In the genomic region with DNA sequence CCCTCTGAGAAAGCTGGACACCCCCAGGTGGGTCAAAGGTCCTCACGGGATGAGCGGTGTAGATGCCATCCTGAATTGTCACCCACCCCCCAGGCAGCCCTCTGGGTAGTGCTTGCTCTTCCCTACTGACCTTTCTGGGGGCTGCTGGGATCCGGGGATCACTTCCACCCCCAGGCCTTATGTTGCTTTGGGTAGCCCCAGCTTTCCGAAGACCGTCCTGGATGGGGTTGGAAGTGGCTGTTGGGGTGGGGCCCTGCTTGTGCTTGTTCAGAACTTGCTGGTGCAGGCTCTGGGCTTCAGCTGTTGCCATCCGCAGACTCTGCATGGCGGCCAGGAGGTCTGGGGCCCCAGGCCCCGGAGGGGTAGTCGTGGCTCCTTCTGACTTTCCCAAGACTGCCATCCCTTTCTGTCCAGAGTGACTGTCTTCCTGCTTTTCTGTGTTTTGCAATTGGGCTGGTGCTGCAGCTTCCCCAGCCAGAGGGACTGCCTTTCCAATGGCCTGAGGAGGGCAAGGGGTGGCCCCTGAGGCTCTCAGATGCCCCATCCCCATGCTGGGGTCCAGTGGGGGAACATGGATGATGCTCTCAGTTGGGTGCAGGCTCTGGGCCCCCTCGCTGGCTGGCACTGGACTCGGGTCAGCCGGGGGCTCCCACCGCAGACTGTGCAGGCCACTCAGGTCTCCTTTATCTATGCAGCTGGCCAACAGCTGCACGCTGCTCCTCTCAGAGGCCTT, we compare ENCODE assay signal across 29 cellular contexts. TPM values are rescaled to one million over a fixed set of nuclear protein-coding genes. Genes with fewer than 3 reads are reported as not detected.
"Had no signal": no experiment of that assay in that cellular context is flagged by ENCODE, and none has a peak within 500 bp of the region (broad histone marks: within the 10 kb centered on the region; RNA-seq: fewer than 3 reads in every experiment).

No MANE protein-coding gene starts in this region.

- H3K27ac Mint-ChIP-seq: dendritic cell treated with granulocyte-macrophage colony-stimulating factor and Interleukin-4, amounts not matched to agents 40 ng/mL and 50 ng/mL, for 4 days; endodermal cell; memory B cell; natural killer cell; stimulated activated memory B cell treated with anti-CD40 and anti-IgM and Interleukin-4, amounts not matched to agents 10 μg/mL and 1 μg/mL and 100 μg/mL, for 72 hours; stimulated activated naive CD8-positive, alpha-beta T cell treated with anti-CD3 and anti-CD28 coated beads, Interleukin-15, Interleukin-2, amounts not matched to agents 100 ng/mL and 50 ng/mL, for 24 hours had no signal

- H3K27ac ChIP-seq: epithelial cell of prostate, gastroesophageal sphincter, hepatocyte, right lobe of liver, thoracic aorta, tibial nerve, upper lobe of left lung had no signal

- H3K36me3 ChIP-seq: gastroesophageal sphincter, right lobe of liver, thoracic aorta, tibial nerve, upper lobe of left lung had no signal

- H3K4me3 ChIP-seq: gastroesophageal sphincter, hepatocyte, lung, right lobe of liver, smooth muscle cell, thoracic aorta, tibial nerve, upper lobe of left lung had no signal

- H3K27me3 Mint-ChIP-seq: stimulated activated memory B cell treated with anti-CD40 and anti-IgM and Interleukin-4, amounts not matched to agents 10 μg/mL and 1 μg/mL and 100 μg/mL, for 72 hours; stimulated activated naive CD8-positive, alpha-beta T cell treated with anti-CD3 and anti-CD28 coated beads, Interleukin-15, Interleukin-2, amounts not matched to agents 100 ng/mL and 50 ng/mL, for 24 hours had no signal

- H3K36me3 Mint-ChIP-seq: memory B cell; natural killer cell; stimulated activated memory B cell treated with anti-CD40 and anti-IgM and Interleukin-4, amounts not matched to agents 10 μg/mL and 1 μg/mL and 100 μg/mL, for 72 hours had no signal

- H3K4me1 Mint-ChIP-seq: endodermal cell had no signal

- H3K9me3 ChIP-seq: gastroesophageal sphincter, heart left ventricle, right lobe of liver, thoracic aorta, tibial nerve, upper lobe of left lung had no signal

- H3K27me3 ChIP-seq: gastroesophageal sphincter, heart left ventricle, hepatocyte, right lobe of liver, tibial nerve, upper lobe of left lung had no signal

- DNase-seq: caudate nucleus; cerebellar nuclear complex; effector CD8-positive, alpha-beta T cell; endodermal cell; foreskin fibroblast; left colon; left ventricle myocardium superior; natural killer cell; right lobe of liver; stimulated activated CD4-positive, alpha-beta T cell treated with anti-CD3 and anti-CD28 coated beads, Interleukin-12 subunit alpha, Interleukin-12 subunit beta, amount 100 ng/mL, for 4 hours; stimulated activated CD4-positive, alpha-beta T cell treated with anti-CD3 and anti-CD28 coated beads, Interleukin-2, amount 100 ng/mL, for 24 hours; stimulated activated CD4-positive, alpha-beta T cell treated with anti-CD3 and anti-CD28 coated beads, Interleukin-4, amount 100 ng/mL, for 24 hours had no signal

- H3K4me3 Mint-ChIP-seq: dendritic cell treated with granulocyte-macrophage colony-stimulating factor and Interleukin-4, amounts not matched to agents 40 ng/mL and 50 ng/mL, for 4 days; endodermal cell; memory B cell; natural killer cell; neural crest cell; stimulated activated memory B cell treated with anti-CD40 and anti-IgM and Interleukin-4, amounts not matched to agents 10 μg/mL and 1 μg/mL and 100 μg/mL, for 72 hours; stimulated activated naive CD8-positive, alpha-beta T cell treated with anti-CD3 and anti-CD28 coated beads, Interleukin-15, Interleukin-2, amounts not matched to agents 100 ng/mL and 50 ng/mL, for 24 hours had no signal

- ATAC-seq: esophagus mucosa; gastroesophageal sphincter; heart left ventricle; left colon; left ventricle myocardium superior; natural killer cell; right lobe of liver; stimulated activated memory B cell treated with anti-CD40 and anti-IgM and Interleukin-4, amounts not matched to agents 10 μg/mL and 1 μg/mL and 100 μg/mL, for 72 hours had no signal

- H3K9me3 Mint-ChIP-seq: dendritic cell treated with granulocyte-macrophage colony-stimulating factor and Interleukin-4, amounts not matched to agents 40 ng/mL and 50 ng/mL, for 4 days; endodermal cell; memory B cell; natural killer cell; neural crest cell; stimulated activated memory B cell treated with anti-CD40 and anti-IgM and Interleukin-4, amounts not matched to agents 10 μg/mL and 1 μg/mL and 100 μg/mL, for 72 hours; stimulated activated naive CD8-positive, alpha-beta T cell treated with anti-CD3 and anti-CD28 coated beads, Interleukin-15, Interleukin-2, amounts not matched to agents 100 ng/mL and 50 ng/mL, for 24 hours had no signal

RNA-seq across cellular contexts. Expression of gene XIRP1, which starts 6.3 kb away (rescaled TPM):
- total RNA-seq: endodermal cell, esophagus mucosa, left colon, neural crest cell, osteocyte, pulmonary artery endothelial cell, tibial nerve had no signal
